ENCODE assay signal across 8 cellular contexts in the genomic region with DNA sequence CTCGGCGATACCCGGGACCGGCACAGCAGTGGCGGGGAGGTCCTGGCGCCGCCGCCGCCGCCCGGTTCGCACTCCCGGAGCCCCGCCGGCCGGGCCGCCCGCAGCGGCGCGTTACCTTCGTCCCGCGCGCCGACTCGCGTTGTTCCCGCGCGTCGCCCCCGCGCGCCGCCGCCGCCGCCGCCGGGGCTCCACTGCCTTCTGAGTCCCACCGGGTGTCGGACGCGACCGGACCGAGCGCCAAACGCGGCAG. TPM values are rescaled to one million over a fixed set of nuclear protein-coding genes. Genes with fewer than 3 reads are reported as not detected.
DNase-seq lines count a peak whose midpoint lies in the region; ATAC-seq, FAIRE-seq and TF ChIP-seq lines count a peak whose summit lies in the region.

A gene (minus strand): TSS at position 243 of the 250 bp plus-strand sequence. CDS start 36,993 bp downstream, outside the sequence.

- TF ChIP-seq POLR2A in K562 (conservative IDR thresholded peaks at IDR 0.05), result no peak
- no peak for TF ChIP-seq POLR2A in vagina (IDR thresholded peaks at IDR 0.05)
- TF ChIP-seq POLR2A in erythroblast (IDR thresholded peaks at IDR 0.05; ENCODE audit: low read length), result no peak

- H3K9me1 ChIP-seq in K562 (ENCODE audit: control insufficient read depth, insufficient read depth, low read length), result no peaks in the 10 kb centered on the region

- H3K27ac ChIP-seq in K562 (ENCODE audit: extremely low read depth, low read depth, low read length), result peak within 1 kb of the TSS; percentile 98
- peak within 1 kb of the TSS; percentile 92 for H3K27ac ChIP-seq in lung (ENCODE audit: low read depth in 1 of 2, low read length in 1 of 2)
- peak within 1 kb of the TSS; percentile 84 for H3K27ac ChIP-seq in vagina

- no peaks in the 10 kb centered on the region for H3K27me3 Mint-ChIP-seq in activated CD8-positive, alpha-beta memory T cell treated with anti-CD3 and anti-CD28 coated beads, Interleukin-2, amount 10 ng/mL, durations not matched to agents 7 days and 5 days

- TF ChIP-seq CTCF in K562 (IDR thresholded peaks at IDR 0.05 in 2 of 3, conservative IDR thresholded peaks at IDR 0.05 in 1 of 3; ENCODE audit: insufficient read depth in 2 of 3, low read depth in 1 of 3, low read length in 3 of 3), result no peak
- no peak for TF ChIP-seq CTCF in lung (IDR thresholded peaks at IDR 0.05; ENCODE audit: control extremely low read depth, extremely low read depth)
- no peak for TF ChIP-seq CTCF in vagina (IDR thresholded peaks at IDR 0.05)

- H3K27me3 ChIP-seq in K562 (ENCODE audit: control insufficient read depth in 2 of 2, insufficient read depth in 2 of 2, low read length in 2 of 2) (no peaks in the 10 kb centered on the region), lung (ENCODE audit: control insufficient read depth, insufficient read depth) (no peaks in the 10 kb centered on the region), vagina (no peaks in the 10 kb centered on the region)

- H3K4me1 ChIP-seq in K562 (replicated peaks in 1 of 2; ENCODE audit: control insufficient read depth in 2 of 2, insufficient read depth in 2 of 2, low read length in 2 of 2), result peaks cover 9 to 23% of the 10 kb centered on the region in 2 experiments; a peak in 4 of 5 replicates
- no peaks in the 10 kb centered on the region for H3K4me1 ChIP-seq in lung (ENCODE audit: control insufficient read depth in 2 of 2, insufficient read depth in 2 of 2, low read length in 2 of 2)
- H3K4me1 ChIP-seq in vagina, result peaks cover 18% of the 10 kb centered on the region

- H3K4me1 Mint-ChIP-seq in activated CD8-positive, alpha-beta memory T cell treated with anti-CD3 and anti-CD28 coated beads, Interleukin-2, amount 10 ng/mL, durations not matched to agents 7 days and 5 days, result peaks cover 34% of the 10 kb centered on the region

- H3K4me3 Mint-ChIP-seq in activated CD8-positive, alpha-beta memory T cell treated with anti-CD3 and anti-CD28 coated beads, Interleukin-2, amount 10 ng/mL, durations not matched to agents 7 days and 5 days, result peak within 1 kb of the TSS; percentile 96

- peak within 1 kb of the TSS; percentile 92 for H3K4me2 ChIP-seq in K562 (ENCODE audit: insufficient read depth, low read length)

- H3K9ac ChIP-seq in K562 (ENCODE audit: insufficient read depth in 1 of 2, low read depth in 2 of 2, low read length in 2 of 2), result peak within 1 kb of the TSS; percentile 97 to 99

- TF ChIP-seq RAD21 in K562 (CRISPR knock-in tag; conservative IDR thresholded peaks at IDR 0.05 in 1 of 2, IDR thresholded peaks at IDR 0.05 in 1 of 2), result no peak

- H3K9me3 Mint-ChIP-seq in activated CD8-positive, alpha-beta memory T cell treated with anti-CD3 and anti-CD28 coated beads, Interleukin-2, amount 10 ng/mL, durations not matched to agents 7 days and 5 days (ENCODE audit: low read depth), result no peaks in the 10 kb centered on the region

- ATAC-seq in activated CD8-positive, alpha-beta memory T cell treated with anti-CD3 and anti-CD28 coated beads, Interleukin-2, amount 10 ng/mL, durations not matched to agents 7 days and 5 days, result peak; percentile 28
- ATAC-seq in HG03565 (IDR thresholded peaks at IDR 0.05; ENCODE audit: unreplicated experiment), result peak; percentile 14
- no peak; the same call in 2 of the 3 replicates for ATAC-seq in K562
- ATAC-seq in lung (ENCODE audit: insufficient read depth, low FRiP score), result no peak
- no peak for ATAC-seq in GM19397 (IDR thresholded peaks at IDR 0.05; ENCODE audit: unreplicated experiment)

- no TSS peak for BruUV-seq in K562 (replicated peaks; lab: Mats Ljungman, UMichigan)

- no peak for FAIRE-seq in K562 (lab: Jason Lieb, UNC)

- DNase-seq in activated CD8-positive, alpha-beta memory T cell treated with anti-CD3 and anti-CD28 coated beads, Interleukin-2, amount 10 ng/mL, durations not matched to agents 7 days and 5 days, result no peak
- no peak for DNase-seq in activated CD8-positive, alpha-beta memory T cell treated with anti-CD3 and anti-CD28 coated beads, Interleukin-2, amount 50 U/mL, for 48 hours
- DNase-seq in K562 (ENCODE audit: extremely low read depth in 1 of 4, low spot score in 3 of 4) (no peak), lung (ENCODE audit: low spot score) (no peak), vagina (ENCODE audit: extremely low spot score in 2 of 2) (no peak), erythroblast (lab: John Stamatoyannopoulos, UW) (no peak)

- H3K36me3 Mint-ChIP-seq in activated CD8-positive, alpha-beta memory T cell treated with anti-CD3 and anti-CD28 coated beads, Interleukin-2, amount 10 ng/mL, durations not matched to agents 7 days and 5 days, result peaks cover 25% of the 10 kb centered on the region

- H3K9me3 ChIP-seq in K562 (replicated peaks; ENCODE audit: control insufficient read depth, insufficient read depth, low read depth, low read length) (no peaks in the 10 kb centered on the region), lung (ENCODE audit: control insufficient read depth in 2 of 2, insufficient read depth in 1 of 2, low read length in 1 of 2) (no peaks in the 10 kb centered on the region), vagina (no peaks in the 10 kb centered on the region)

- H3K36me3 ChIP-seq in K562 (ENCODE audit: control insufficient read depth, insufficient read depth, low read length), result peaks cover 15% of the 10 kb centered on the region; the same call in 2 of the 3 replicates
- no peaks in the 10 kb centered on the region for H3K36me3 ChIP-seq in lung (ENCODE audit: control insufficient read depth in 2 of 2, insufficient read depth in 2 of 2, low read length in 2 of 2)
- H3K36me3 ChIP-seq in vagina, result no peaks in the 10 kb centered on the region

- H3K79me2 ChIP-seq in K562 (ENCODE audit: control insufficient read depth, insufficient read depth, low read length), result peaks cover 62% of the 10 kb centered on the region

- no peak for TF ChIP-seq EP300 in K562 (IDR thresholded peaks at IDR 0.05; ENCODE audit: low read length)

- CTCF ChIA-PET in activated CD8-positive, alpha-beta memory T cell treated with anti-CD3 and anti-CD28 coated beads, Interleukin-2, amount 10 ng/mL, durations not matched to agents 7 days and 5 days (lab: Charles Lee), result interaction anchor here (1.2 to 2.0 kb wide), 5 partner anchors 25 to 308 kb away, joined by 3 to 11 read pairs (median 9); no protein-coding TSS in a partner anchor
- CTCF ChIA-PET in K562 (lab: Yijun Ruan, JAX; ENCODE audit: low intra/inter-chr PET ratio), result interaction anchor here (0.7 to 0.8 kb wide), 2 partner anchors 265 to 357 kb away, joined by 3 to 4 read pairs; no protein-coding TSS in a partner anchor

- peak within 1 kb of the TSS; percentile 99 for H3K27ac Mint-ChIP-seq in activated CD8-positive, alpha-beta memory T cell treated with anti-CD3 and anti-CD28 coated beads, Interleukin-2, amount 10 ng/mL, durations not matched to agents 7 days and 5 days

- H3K4me3 ChIP-seq in K562, result peak within 1 kb of the TSS; percentile 96
- peak within 1 kb of the TSS; percentile 97 for H3K4me3 ChIP-seq in lung
- H3K4me3 ChIP-seq in vagina, result peak within 1 kb of the TSS; percentile 93 to 99

- peak within 1 kb of the TSS; percentile 90 for H2AFZ ChIP-seq in K562 (ENCODE audit: low read depth, low read length)

- WGBS in K562 (ENCODE audit: insufficient coverage, low coverage, missing lambda C conversion rate), result under 1% methylated on average over 45 of the region's 50 CpGs
- WGBS in lung, 2 donors, result 0 to 1% methylated on average over 21 to 50 of the region's 50 CpGs

- intact Hi-C loops in K562 (cut with micrococcal nuclease), result loop anchor here (1.0 to 5.0 kb wide), 3 partner anchors 57 to 185 kb away; a partner anchor contains a TSS
- intact Hi-C loops in vagina (cut with DNase I), result loop anchor here (1.0 to 10.0 kb wide), 2 partner anchors 81 to 186 kb away; a partner anchor contains a TSS

- in situ Hi-C loops in K562 (cut with MboI), result no loop called here

- POLR2A ChIA-PET in K562 (lab: Yijun Ruan, JAX), result interaction anchor here (1.1 to 4.6 kb wide), 7 partner anchors 9 to 182 kb away, joined by 3 to 37 read pairs (median 6); no protein-coding TSS in a partner anchor

- H4K20me1 ChIP-seq in K562 (replicated peaks; ENCODE audit: control insufficient read depth, insufficient read depth, low read length), result peaks cover 23% of the 10 kb centered on the region

TF ChIP-seq in K562, 482 proteins besides CTCF, POLR2A, EP300 and RAD21 (continues in another document):
- TF ChIP-seq RBM17 (IDR thresholded peaks at IDR 0.05; ENCODE audit: borderline replicate concordance, low read depth, low read length) (no peak), FIP1L1 (IDR thresholded peaks at IDR 0.05; ENCODE audit: low read depth, low read length, poor library complexity, severe bottlenecking) (peak; percentile 70), YY1 (IDR thresholded peaks at IDR 0.05; ENCODE audit: borderline replicate concordance in 1 of 3, control insufficient read depth in 1 of 3, extremely low read depth in 1 of 3, insufficient read depth in 3 of 3, insufficient read length in 1 of 3, insufficient replicate concordance in 2 of 3, low read depth in 1 of 3, low read length in 2 of 3) (peak in 1 of 3 experiments; percentile 78), PRPF4 (IDR thresholded peaks at IDR 0.05; ENCODE audit: insufficient read depth, low read depth, low read length, poor library complexity, severe bottlenecking) (peak; percentile 25), KDM5B (IDR thresholded peaks at IDR 0.05; ENCODE audit: insufficient replicate concordance, low read depth, low read length) (peak; percentile 81), RB1 (IDR thresholded peaks at IDR 0.05; ENCODE audit: low read depth) (peak; percentile 22)

RNA-seq across cellular contexts. Expression of the gene that starts here (rescaled TPM):
- total RNA-seq in activated CD8-positive, alpha-beta memory T cell treated with anti-CD3 and anti-CD28 coated beads, Interleukin-2, amount 10 ng/mL, durations not matched to agents 7 days and 5 days, result 100 to 1,000 TPM; 106 to 109 TPM
- 140 and 431 TPM in 2 replicates for total RNA-seq in K562 (2011; cell fraction: chromatin; rRNA removed; ENCODE audit: low replicate concordance)
- 73.7 and 105 TPM in 2 replicates for total RNA-seq in K562 (2011; cell fraction: nucleolus; rRNA removed)
- total RNA-seq in K562 (2011; cell fraction: nucleoplasm; rRNA removed), result 141 and 150 TPM in 2 replicates
- total RNA-seq in K562 (2014; rRNA removed) (93.8 and 109 TPM in 2 replicates), K562 (2014; rRNA removed; fragmentation: Illumina TruSeq; extraction: Trizol) (98.6 and 116 TPM in 2 replicates), K562 (2015; rRNA removed; fragmentation: Illumina TruSeq; extraction: Trizol) (82.7 and 88.5 TPM in 2 replicates), K562 (2021) (109 and 118 TPM in 2 replicates), lung (10 to 100 TPM in 1 of 2 donors, 1 to 10 TPM in 1; 4.6 to 14.8 TPM), vagina (7.9 TPM)
- polyA plus RNA-seq in K562 (2011; rRNA removed) (172 and 175 TPM in 2 replicates), K562 (2014; fragmentation: Illumina TruSeq; extraction: Trizol) (146 and 170 TPM in 2 replicates), K562 (2014; fragmentation: Nextera tagmentation; extraction: Ambion mirVana) (10 to 100 TPM; 48.7 to 63.0 TPM), K562 (2014; rRNA removed) (137 and 157 TPM in 2 replicates), lung (1 to 10 TPM; 3.6 to 4.3 TPM)
- polyA plus RNA-seq in K562 (2011; cell fraction: cytosol; rRNA removed), result 52.3 and 86.8 TPM in 2 replicates
- polyA plus RNA-seq in K562 (2011; cell fraction: nucleus; rRNA removed), result 308 and 479 TPM in 2 replicates
- 96.3 and 101 TPM in 2 replicates for polyA plus RNA-seq in K562 (2012)
- 123 and 134 TPM in 2 replicates for polyA minus RNA-seq in K562 (2011; rRNA and poly(A)+ RNA removed)
- polyA minus RNA-seq in K562 (2011; cell fraction: cytosol; rRNA and poly(A)+ RNA removed), result 54.2 and 59.2 TPM in 2 replicates
- 83.7 and 175 TPM in 2 replicates for polyA minus RNA-seq in K562 (2011; cell fraction: nucleus; rRNA and poly(A)+ RNA removed)

Comparison
In these comparisons a context has a peak if more than half of its experiments do, and no peak if none do; other contexts are left out.
1. RNA of the gene that starts here (polyA plus RNA-seq): 48.7 to 479 TPM in K562; 3.6 to 4.3 TPM in lung; every median in the first group is over 4 times any median in the second.
2. ATAC-seq: peak in activated CD8-positive, alpha-beta memory T cell treated with anti-CD3 and anti-CD28 coated beads, Interleukin-2, amount 10 ng/mL, durations not matched to agents 7 days and 5 days (single experiment) and HG03565 (single experiment); none in K562 (single experiment), lung (single experiment) and GM19397 (single experiment).
3. Peak in every context shown above with its lines, with median percentiles within 50 percentile points of each other: H3K27ac ChIP-seq and H3K4me3 ChIP-seq.